Comparison of ENCODE assay signal across 13 cellular contexts in genomic region chr9:112489039-112489546, GRCh38. TPM values are rescaled to one million over a fixed set of nuclear protein-coding genes. Genes with fewer than 3 reads are reported as not detected.
DNase-seq lines count a peak whose midpoint lies in the region; ATAC-seq, FAIRE-seq and TF ChIP-seq lines count a peak whose summit lies in the region.
"Had no signal": no experiment of that assay in that cellular context is flagged by ENCODE, and none has a peak within 500 bp of the region (broad histone marks: within the 10 kb centered on the region; RNA-seq: fewer than 3 reads in every experiment).

No MANE protein-coding gene starts in this region.

- in situ Hi-C loops in HepG2 (cut with HindIII; ENCODE audit: extremely low pct_ligation_motif_present, low pct_unique_long_range_greater_than_20kb), result loop anchor here (25.0 kb wide), 1 partner anchor 223 kb away; the partner anchor contains the start of gene INIP

- H2AFZ ChIP-seq in HepG2 (ENCODE audit: low read length) (no peak overlapping the region), neuronal stem cell (ENCODE audit: low read length) (no peak overlapping the region)

- H3K27me3 ChIP-seq in CD4-positive, CD25-positive, alpha-beta regulatory T cell (ENCODE audit: control insufficient read depth, insufficient read depth, low read length), result no peaks in the 10 kb centered on the region
- no peaks in the 10 kb centered on the region; a peak in 1 of 5 replicates for H3K27me3 ChIP-seq in HepG2 (ENCODE audit: control insufficient read depth in 1 of 2, insufficient read depth in 2 of 2, low read length in 2 of 2)
- H3K27me3 ChIP-seq in neuronal stem cell (ENCODE audit: control insufficient read depth in 3 of 3, insufficient read depth in 3 of 3, low read depth in 1 of 3, low read length in 3 of 3), result no peaks in the 10 kb centered on the region
- H3K27me3 ChIP-seq: Peyer's patch had no signal

- peaks cover 0 to 9% (median 1%) of the 10 kb centered on the region in 7 donors for H3K9me3 Mint-ChIP-seq in CD4-positive, CD25-positive, alpha-beta regulatory T cell
- H3K9me3 Mint-ChIP-seq in activated T-helper 2 cell treated with anti-CD3 and anti-CD28 coated beads, Interferon-gamma antibody, Interleukin-2, Interleukin-4, amounts not matched to agents 10 μg/mL and 5 μg/mL and 100 μg/mL, durations not matched to agents 14 hours and 24 hours and 36 hours, result peaks cover 18% of the 10 kb centered on the region

- H3K27ac ChIP-seq in CD4-positive, CD25-positive, alpha-beta regulatory T cell (ENCODE audit: insufficient read depth, low read length, poor library complexity, severe bottlenecking), result no peak overlapping the region
- H3K27ac ChIP-seq in HepG2 (ENCODE audit: extremely low read length, insufficient read depth, low read length) (peak overlapping the region; percentile 77), neuronal stem cell (replicated peaks; ENCODE audit: low read length) (no peak overlapping the region)
- H3K27ac ChIP-seq: Peyer's patch, skin epidermis had no signal

- no peak for DNase-seq in CD4-positive, CD25-positive, alpha-beta regulatory T cell
- DNase-seq in HuH-7 (ENCODE audit: low spot score), result peak; percentile 70
- DNase-seq in SW480 (ENCODE audit: low spot score), result peak; percentile 7
- DNase-seq in HepG2 (ENCODE audit: low spot score), result peak; percentile 46
- DNase-seq in neuronal stem cell (ENCODE audit: low spot score), result no peak
- no peak for DNase-seq in effector CD4-positive, alpha-beta T cell
- DNase-seq in MV-4-11 (lab: John Stamatoyannopoulos, UW), result no peak
- DNase-seq in activated T-helper 2 cell treated with anti-CD3 and anti-CD28 coated beads, Interferon-gamma antibody, Interleukin-2, Interleukin-4, amounts not matched to agents 10 μg/mL and 5 μg/mL and 100 μg/mL, durations not matched to agents 14 hours and 24 hours and 36 hours (ENCODE audit: low spot score), result no peak
- DNase-seq: activated CD4-positive, CD25-positive, alpha-beta regulatory T cell; central memory CD4-positive, alpha-beta T cell; Peyer's patch had no signal

- no peak overlapping the region for H2BK5ac ChIP-seq in neuronal stem cell (ENCODE audit: low read length)

- CTCF ChIA-PET in HepG2 (lab: Yijun Ruan, JAX; ENCODE audit: low intra/inter-chr PET ratio, low total read pairs), result no interaction called here

- H3K9me3 ChIP-seq in CD4-positive, CD25-positive, alpha-beta regulatory T cell (ENCODE audit: control insufficient read depth in 2 of 2, low read length in 2 of 2), result peaks cover 6 to 7% of the 10 kb centered on the region in 2 experiments
- H3K9me3 ChIP-seq in HepG2 (ENCODE audit: low read length) (peaks cover 13% of the 10 kb centered on the region), neuronal stem cell (replicated peaks in 1 of 2; ENCODE audit: control insufficient read depth in 2 of 2, insufficient read depth in 1 of 2, low read depth in 1 of 2, low read length in 2 of 2) (peaks cover 2 to 16% of the 10 kb centered on the region in 2 donors)

- H3K4me1 ChIP-seq in CD4-positive, CD25-positive, alpha-beta regulatory T cell (ENCODE audit: control insufficient read depth, insufficient read depth, low read length, poor library complexity, severe bottlenecking), result peaks cover 15% of the 10 kb centered on the region
- H3K4me1 ChIP-seq in HepG2 (ENCODE audit: insufficient read depth, low read length), result peaks cover 61% of the 10 kb centered on the region
- peaks cover 6 to 12% of the 10 kb centered on the region in 2 donors for H3K4me1 ChIP-seq in neuronal stem cell (ENCODE audit: control insufficient read depth in 2 of 2, insufficient read depth in 1 of 2, low read depth in 1 of 2, low read length in 2 of 2)

- no peaks in the 10 kb centered on the region for H3K36me3 ChIP-seq in CD4-positive, CD25-positive, alpha-beta regulatory T cell (ENCODE audit: control insufficient read depth, insufficient read depth, low read length)
- H3K36me3 ChIP-seq in HepG2 (replicated peaks in 1 of 2; ENCODE audit: control insufficient read depth in 1 of 2, insufficient read depth in 2 of 2, low read length in 2 of 2), result peaks cover 1 to 20% of the 10 kb centered on the region in 2 experiments
- peaks cover 0 to 47% of the 10 kb centered on the region in 2 donors for H3K36me3 ChIP-seq in neuronal stem cell (replicated peaks in 1 of 2; ENCODE audit: control insufficient read depth in 2 of 2, insufficient read depth in 2 of 2, low read length in 2 of 2)

- no peaks in the 10 kb centered on the region for H3K79me1 ChIP-seq in neuronal stem cell (ENCODE audit: low read depth, low read length)

- no peak for TF ChIP-seq RAD21 in HepG2 (CRISPR knock-in tag; IDR thresholded peaks at IDR 0.05)

- no peak overlapping the region for H3K18ac ChIP-seq in neuronal stem cell (ENCODE audit: low read length)

- H3K27ac Mint-ChIP-seq in CD4-positive, CD25-positive, alpha-beta regulatory T cell, result peak overlapping the region in 2 of 3 donors; percentile 53 to 83
- no peak overlapping the region for H3K27ac Mint-ChIP-seq in activated T-helper 2 cell treated with anti-CD3 and anti-CD28 coated beads, Interferon-gamma antibody, Interleukin-2, Interleukin-4, amounts not matched to agents 10 μg/mL and 5 μg/mL and 100 μg/mL, durations not matched to agents 14 hours and 24 hours and 36 hours
- H3K27ac Mint-ChIP-seq: activated T-helper 1 cell treated with anti-CD3 and anti-CD28 coated beads, Interleukin-12 subunit alpha, Interleukin-12 subunit beta, Interleukin-2, Interleukin-4 antibody, amounts not matched to agents 30 ng/mL and 10 ng/mL and 1 ng/mL, durations not matched to agents 14 hours and 24 hours and 36 hours had no signal

- no peak overlapping the region for H3K4ac ChIP-seq in neuronal stem cell (ENCODE audit: low read length)

- H2AK5ac ChIP-seq in neuronal stem cell (ENCODE audit: low read depth, low read length), result no peak overlapping the region

- WGBS in HepG2 (ENCODE audit: low lambda C conversion rate), result 0% methylated on average over 5 of the region's 5 CpGs
- WGBS in neuronal stem cell (ENCODE audit: extremely low coverage in 2 of 2, insufficient read length in 2 of 2, insufficient replicate concordance in 1 of 2), 2 donors, result no CpG with 5 or more reads among the region's 5 CpGs

- no peak for FAIRE-seq in HepG2 (lab: Jason Lieb, UNC)

- no peaks in the 10 kb centered on the region for H3K27me3 Mint-ChIP-seq in CD4-positive, CD25-positive, alpha-beta regulatory T cell
- no peaks in the 10 kb centered on the region for H3K27me3 Mint-ChIP-seq in activated T-helper 2 cell treated with anti-CD3 and anti-CD28 coated beads, Interferon-gamma antibody, Interleukin-2, Interleukin-4, amounts not matched to agents 10 μg/mL and 5 μg/mL and 100 μg/mL, durations not matched to agents 14 hours and 24 hours and 36 hours (ENCODE audit: low read depth)

- peaks cover 79% of the 10 kb centered on the region for H3K79me2 ChIP-seq in HepG2 (ENCODE audit: insufficient read depth, low read length)

- H3K14ac ChIP-seq in neuronal stem cell (ENCODE audit: low read length), result no peak overlapping the region

- peak in 1 of 2 experiments; percentile 42; a peak in 2 of 4 replicates for TF ChIP-seq EP300 in HepG2 (IDR thresholded peaks at IDR 0.05; ENCODE audit: low read depth in 2 of 2, low read length in 2 of 2)
- TF ChIP-seq EP300 in HepG2 (CRISPR knock-in tag; IDR thresholded peaks at IDR 0.05; ENCODE audit: borderline replicate concordance), result no peak

- no peak for ATAC-seq in CD4-positive, CD25-positive, alpha-beta regulatory T cell (ENCODE audit: low read depth in 2 of 2)
- peak; percentile 12; the same call in 2 of the 3 replicates for ATAC-seq in HepG2

- H4K91ac ChIP-seq in neuronal stem cell (ENCODE audit: low read depth, low read length, poor library complexity), result no peak overlapping the region

- peaks cover 12% of the 10 kb centered on the region for H3K36me3 Mint-ChIP-seq in CD4-positive, CD25-positive, alpha-beta regulatory T cell
- H3K36me3 Mint-ChIP-seq in activated T-helper 2 cell treated with anti-CD3 and anti-CD28 coated beads, Interferon-gamma antibody, Interleukin-2, Interleukin-4, amounts not matched to agents 10 μg/mL and 5 μg/mL and 100 μg/mL, durations not matched to agents 14 hours and 24 hours and 36 hours (ENCODE audit: low read depth), result peaks cover 34% of the 10 kb centered on the region

- no peak overlapping the region for H3K4me3 ChIP-seq in CD4-positive, CD25-positive, alpha-beta regulatory T cell (ENCODE audit: low read depth, low read length)
- H3K4me3 ChIP-seq in HepG2 (replicated peaks in 1 of 3; ENCODE audit: insufficient read depth in 1 of 3, low read depth in 2 of 3, low read length in 3 of 3), result peak overlapping the region; percentile 27 to 88 (median 87); a peak in 5 of 6 replicates
- H3K4me3 ChIP-seq in neuronal stem cell (ENCODE audit: low read length in 2 of 2), result peak overlapping the region in 1 of 2 donors; percentile 88
- H3K4me3 ChIP-seq: skin epidermis had no signal

- H3K4me2 ChIP-seq in HepG2 (ENCODE audit: low read depth, low read length), result peak overlapping the region; percentile 86
- H3K4me2 ChIP-seq in neuronal stem cell (ENCODE audit: insufficient read depth, low read length, poor library complexity, severe bottlenecking), result no peak overlapping the region

- H2BK15ac ChIP-seq in neuronal stem cell (ENCODE audit: low read length), result no peak overlapping the region

- no TSS peak for BruUV-seq in HepG2 (replicated peaks; lab: Mats Ljungman, UMichigan)

- H3K9ac ChIP-seq in HepG2 (ENCODE audit: insufficient read depth, low read depth, low read length) (peak overlapping the region; percentile 87), neuronal stem cell (ENCODE audit: low read depth, low read length, poor library complexity) (no peak overlapping the region)

- H3K23ac ChIP-seq in neuronal stem cell (ENCODE audit: low read depth, low read length, poor library complexity), result no peak overlapping the region

- TF ChIP-seq CTCF in HepG2 (CRISPR knock-in tag; IDR thresholded peaks at IDR 0.05), result no peak

- POLR2A ChIA-PET in HepG2 (lab: Yijun Ruan, JAX), result interaction anchor here (1.7 kb wide), 1 partner anchor 110 kb away, joined by 7 read pairs; the partner anchor contains the start of gene HSDL2

- no peak overlapping the region for H2BK120ac ChIP-seq in neuronal stem cell (ENCODE audit: low read depth, low read length)

- TF ChIP-seq POLR2A in HepG2 (IDR thresholded peaks at IDR 0.05; ENCODE audit: insufficient read depth in 1 of 2, low read depth in 2 of 2, low read length in 2 of 2), result no peak

- intact Hi-C loops in HepG2 (cut with micrococcal nuclease; ENCODE audit: unreplicated experiment), result loop anchor here (2.0 to 10.0 kb wide), 2 partner anchors 82 to 216 kb away; no protein-coding TSS in a partner anchor
- intact Hi-C loops in activated T-helper 2 cell treated with anti-CD3 and anti-CD28 coated beads, Interferon-gamma antibody, Interleukin-2, Interleukin-4, amounts not matched to agents 10 μg/mL and 5 μg/mL and 100 μg/mL, durations not matched to agents 14 hours and 24 hours and 36 hours (cut with micrococcal nuclease), result loop anchor here (5.0 to 10.0 kb wide), 4 partner anchors 263 to 733 kb away; partner anchors contain the start of genes FKBP15, SLC31A1 and SNX30

- H4K8ac ChIP-seq in neuronal stem cell (ENCODE audit: low read depth, low read length), result no peak overlapping the region

- peaks cover 10 to 34% (median 24%) of the 10 kb centered on the region in 4 donors for H3K4me1 Mint-ChIP-seq in CD4-positive, CD25-positive, alpha-beta regulatory T cell
- H3K4me1 Mint-ChIP-seq in activated T-helper 2 cell treated with anti-CD3 and anti-CD28 coated beads, Interferon-gamma antibody, Interleukin-2, Interleukin-4, amounts not matched to agents 10 μg/mL and 5 μg/mL and 100 μg/mL, durations not matched to agents 14 hours and 24 hours and 36 hours (ENCODE audit: low read depth), result peaks cover 33% of the 10 kb centered on the region

- peak overlapping the region; percentile 27 to 66 (median 60) for H3K4me3 Mint-ChIP-seq in CD4-positive, CD25-positive, alpha-beta regulatory T cell
- no peak overlapping the region for H3K4me3 Mint-ChIP-seq in activated T-helper 2 cell treated with anti-CD3 and anti-CD28 coated beads, Interferon-gamma antibody, Interleukin-2, Interleukin-4, amounts not matched to agents 10 μg/mL and 5 μg/mL and 100 μg/mL, durations not matched to agents 14 hours and 24 hours and 36 hours (ENCODE audit: low read depth)

- H2BK12ac ChIP-seq in neuronal stem cell (ENCODE audit: low read length), result no peak overlapping the region

- H4K20me1 ChIP-seq in HepG2 (ENCODE audit: insufficient read depth, low read length), result peaks cover 38% of the 10 kb centered on the region

RNA-seq across cellular contexts. Expression of gene KIAA1958, which starts 2.5 kb away (rescaled TPM):
- total RNA-seq in CD4-positive, CD25-positive, alpha-beta regulatory T cell, result 3.1 TPM
- polyA plus RNA-seq in CD4-positive, CD25-positive, alpha-beta regulatory T cell, result 1 to 10 TPM in 2 of 4 donors, under 1 TPM in 2; 0.41 to 1.3 (median 1.1) TPM
- 8.5 and 11.4 TPM in 2 replicates for total RNA-seq in HepG2 (2016; rRNA removed; fragmentation: Illumina TruSeq; extraction: Trizol)
- total RNA-seq in HepG2 (2016; cell fraction: cytosol; rRNA removed; fragmentation: Illumina TruSeq; extraction: Trizol; ENCODE audit: low read depth), result 37.2 and 41.8 TPM in 2 replicates
- total RNA-seq in HepG2 (2016; cell fraction: insoluble cytoplasmic fraction; rRNA removed; fragmentation: Illumina TruSeq; extraction: Trizol), result 8.4 and 11.0 TPM in 2 replicates
- total RNA-seq in HepG2 (2016; cell fraction: membrane; rRNA removed; fragmentation: Illumina TruSeq; extraction: Trizol), result 29.3 and 29.7 TPM in 2 replicates
- 14.1 and 15.2 TPM in 2 replicates for total RNA-seq in HepG2 (2016; cell fraction: nucleus; rRNA removed; fragmentation: Illumina TruSeq; extraction: Trizol)
- 8.5 and 10.3 TPM in 2 replicates for polyA plus RNA-seq in HepG2 (2011; rRNA removed)
- 5.5 and 5.7 TPM in 2 replicates for polyA plus RNA-seq in HepG2 (2011; cell fraction: cytosol; rRNA removed)
- polyA plus RNA-seq in HepG2 (2011; cell fraction: nucleus; rRNA removed), result 17.1 and 17.6 TPM in 2 replicates
- 10.9 and 11.6 TPM in 2 replicates for polyA plus RNA-seq in HepG2 (2012)
- polyA plus RNA-seq in HepG2 (2016; cell fraction: cytosol; fragmentation: Illumina TruSeq; extraction: Trizol; ENCODE audit: low read depth), result 0.46 and 0.57 TPM in 2 replicates
- 6.0 and 6.8 TPM in 2 replicates for polyA plus RNA-seq in HepG2 (2016; cell fraction: insoluble cytoplasmic fraction; fragmentation: Illumina TruSeq; extraction: Trizol; ENCODE audit: low read depth)
- polyA plus RNA-seq in HepG2 (2016; cell fraction: membrane; fragmentation: Illumina TruSeq; extraction: Trizol; ENCODE audit: low read depth), result 1.8 and 1.9 TPM in 2 replicates
- polyA plus RNA-seq in HepG2 (2016; cell fraction: nucleus; fragmentation: Illumina TruSeq; extraction: Trizol; ENCODE audit: insufficient read depth, low read depth), result 7.2 and 8.5 TPM in 2 replicates
- polyA minus RNA-seq in HepG2 (2011; rRNA and poly(A)+ RNA removed; ENCODE audit: low replicate concordance), result 53.1 and 88.7 TPM in 2 replicates
- polyA minus RNA-seq in HepG2 (2011; cell fraction: cytosol; rRNA and poly(A)+ RNA removed), result 22.1 and 29.8 TPM in 2 replicates
- 49.7 and 55.7 TPM in 2 replicates for polyA minus RNA-seq in HepG2 (2011; cell fraction: nucleus; rRNA and poly(A)+ RNA removed)
- polyA plus RNA-seq in neuronal stem cell (2013, experiment 1 of 2), result 17.6 TPM
- 17.8 TPM for polyA plus RNA-seq in neuronal stem cell (2013, experiment 2 of 2)
- total RNA-seq in activated T-helper 2 cell treated with anti-CD3 and anti-CD28 coated beads, Interferon-gamma antibody, Interleukin-2, Interleukin-4, amounts not matched to agents 10 μg/mL and 5 μg/mL and 100 μg/mL, durations not matched to agents 14 hours and 24 hours and 36 hours, result 10.7 and 11.4 TPM in 2 replicates

Comparison
In these comparisons a context has a peak if more than half of its experiments do, and no peak if none do; other contexts are left out.
1. DNase-seq: peak in HuH-7 (single experiment), SW480 (single experiment) and HepG2 (single experiment); none in CD4-positive, CD25-positive, alpha-beta regulatory T cell (0 of 3), neuronal stem cell (single experiment), effector CD4-positive, alpha-beta T cell (single experiment), MV-4-11 (single experiment) and activated T-helper 2 cell treated with anti-CD3 and anti-CD28 coated beads, Interferon-gamma antibody, Interleukin-2, Interleukin-4, amounts not matched to agents 10 μg/mL and 5 μg/mL and 100 μg/mL, durations not matched to agents 14 hours and 24 hours and 36 hours (single experiment).